ENCODE assay signal across 14 cellular contexts in the genomic region with DNA sequence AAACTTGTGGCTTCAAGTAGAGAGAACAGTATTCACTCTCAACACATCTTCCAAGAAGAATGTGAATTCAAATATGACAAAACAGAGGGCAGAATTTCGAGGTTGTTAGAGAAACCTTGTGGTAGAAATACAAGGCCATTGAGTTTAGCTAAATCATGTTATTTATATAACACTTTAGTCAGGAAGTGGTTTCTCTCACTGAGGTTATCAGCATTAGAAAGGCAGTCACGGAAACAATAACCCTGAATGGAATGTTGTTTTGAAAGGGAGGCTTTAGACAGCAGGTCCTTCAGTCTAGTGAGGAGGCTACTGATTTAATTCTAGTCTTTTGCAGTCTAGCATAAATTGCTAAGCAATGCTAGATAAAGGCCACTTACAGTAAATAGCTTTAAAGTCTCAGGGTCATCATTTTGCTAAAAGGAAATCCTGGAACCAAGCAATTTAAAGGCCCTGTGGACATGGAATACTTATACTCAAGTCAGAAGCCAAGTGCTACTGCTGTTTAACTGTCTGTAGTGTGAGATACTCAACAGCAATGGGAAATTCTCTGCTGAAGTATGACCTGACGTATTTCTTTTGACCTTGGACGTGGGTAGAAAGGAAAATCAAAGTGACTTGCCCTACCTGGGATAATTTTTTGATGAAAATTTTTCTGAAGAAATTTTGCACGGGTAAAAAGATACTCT.
DNase-seq lines count a peak whose midpoint lies in the region; ATAC-seq lines count a peak whose summit lies in the region.
"Had no signal": no experiment of that assay in that cellular context is flagged by ENCODE, and none has a peak within 500 bp of the region (broad histone marks: within the 10 kb centered on the region; RNA-seq: fewer than 3 reads in every experiment).

No MANE protein-coding gene starts in this region.

- no peak overlapping the region for H3K4me2 ChIP-seq in mesendoderm (ENCODE audit: low read length)

- H2AK5ac ChIP-seq in mesendoderm (ENCODE audit: low read length): no peak overlapping the region

- no peaks in the 10 kb centered on the region for H3K9me3 Mint-ChIP-seq in activated CD8-positive, alpha-beta T cell treated with anti-CD3 and anti-CD28 coated beads, Interleukin-2, amount 10 ng/mL, durations not matched to agents 7 days and 5 days (ENCODE audit: insufficient read depth)
- H3K9me3 Mint-ChIP-seq: naive B cell had no signal

- no peaks in the 10 kb centered on the region for H3K36me3 ChIP-seq in mesendoderm (ENCODE audit: control insufficient read depth, insufficient read depth, low read length)
- H3K36me3 ChIP-seq: WERI-Rb-1 had no signal

- H3K4me1 Mint-ChIP-seq in activated CD8-positive, alpha-beta T cell treated with anti-CD3 and anti-CD28 coated beads, Interleukin-2, amount 10 ng/mL, durations not matched to agents 7 days and 5 days (ENCODE audit: low read depth): peaks cover 26% of the 10 kb centered on the region
- H3K4me1 Mint-ChIP-seq: naive B cell had no signal

- H2BK15ac ChIP-seq in mesendoderm (replicated peaks; ENCODE audit: low read depth): no peak overlapping the region

- DNase-seq in KBM-7 (peak; percentile 45), mesendoderm (peak; percentile 48), LoVo (ENCODE audit: low spot score) (no peak), NCI-H1694 (lab: John Stamatoyannopoulos, UW) (no peak), T1000 (lab: John Stamatoyannopoulos, UW) (no peak)
- no peak for DNase-seq in activated CD8-positive, alpha-beta T cell treated with anti-CD3 and anti-CD28 coated beads, Interleukin-2, amount 10 ng/mL, durations not matched to agents 7 days and 5 days
- DNase-seq: DMS53, naive B cell, NCI-H446, WERI-Rb-1 had no signal

- no peak overlapping the region for H3K18ac ChIP-seq in mesendoderm (ENCODE audit: low read length)

- H3K27ac Mint-ChIP-seq in activated CD8-positive, alpha-beta T cell treated with anti-CD3 and anti-CD28 coated beads, Interleukin-2, amount 10 ng/mL, durations not matched to agents 7 days and 5 days: peak overlapping the region; percentile 25
- H3K27ac Mint-ChIP-seq: activated naive CD8-positive, alpha-beta T cell; naive B cell had no signal

- no peak overlapping the region for H3K56ac ChIP-seq in mesendoderm (ENCODE audit: low read length)

- H3K4me3 Mint-ChIP-seq in activated CD8-positive, alpha-beta T cell treated with anti-CD3 and anti-CD28 coated beads, Interleukin-2, amount 10 ng/mL, durations not matched to agents 7 days and 5 days: no peak overlapping the region
- H3K4me3 Mint-ChIP-seq: activated naive CD8-positive, alpha-beta T cell; naive B cell had no signal

- H2BK5ac ChIP-seq in mesendoderm (ENCODE audit: low read length): no peak overlapping the region

- no peaks in the 10 kb centered on the region for H3K79me1 ChIP-seq in mesendoderm (ENCODE audit: low read length)

- no peaks in the 10 kb centered on the region for H3K27me3 Mint-ChIP-seq in activated CD8-positive, alpha-beta T cell treated with anti-CD3 and anti-CD28 coated beads, Interleukin-2, amount 10 ng/mL, durations not matched to agents 7 days and 5 days (ENCODE audit: low read depth)
- H3K27me3 Mint-ChIP-seq: activated naive CD8-positive, alpha-beta T cell; naive B cell had no signal

- no peak overlapping the region for H3K23ac ChIP-seq in mesendoderm (ENCODE audit: low read length)

- WGBS in mesendoderm (ENCODE audit: extremely low coverage, insufficient coverage, low lambda C conversion rate): no CpG with 5 or more reads among the region's 5 CpGs

- H4K8ac ChIP-seq in mesendoderm (ENCODE audit: low read depth, low read length): no peak overlapping the region

- no peaks in the 10 kb centered on the region for H3K4me1 ChIP-seq in mesendoderm (ENCODE audit: control insufficient read depth, low read depth, low read length)

- no peak overlapping the region for H3K27ac ChIP-seq in mesendoderm (ENCODE audit: low read depth, low read length)
- H3K27ac ChIP-seq: WERI-Rb-1 had no signal

- in situ Hi-C loops in KBM-7 (cut with MboI; ENCODE audit: low pct_unique_long_range_greater_than_20kb, low sequenced_read_pairs): no loop called here

- POLR2A ChIA-PET in activated CD8-positive, alpha-beta T cell treated with anti-CD3 and anti-CD28 coated beads, Interleukin-2, amount 10 ng/mL, durations not matched to agents 7 days and 5 days (lab: Charles Lee): no interaction called here

- H2BK120ac ChIP-seq in mesendoderm (ENCODE audit: low read depth, low read length): no peak overlapping the region

- H3K79me2 ChIP-seq in mesendoderm (ENCODE audit: control insufficient read depth, insufficient read depth, low read length): no peaks in the 10 kb centered on the region

- H3K4me3 ChIP-seq in mesendoderm (ENCODE audit: low read length): no peak overlapping the region

- ATAC-seq in GM18867 (IDR thresholded peaks at IDR 0.05; ENCODE audit: unreplicated experiment) (peak; percentile 76), GM21723 (IDR thresholded peaks at IDR 0.05; ENCODE audit: unreplicated experiment) (no peak)
- ATAC-seq in activated CD8-positive, alpha-beta T cell treated with anti-CD3 and anti-CD28 coated beads, Interleukin-2, amount 10 ng/mL, durations not matched to agents 7 days and 5 days: peak; percentile 61
- ATAC-seq: esophagus mucosa had no signal

- H3K4ac ChIP-seq in mesendoderm (ENCODE audit: low read depth, low read length): no peak overlapping the region

- H4K5ac ChIP-seq in mesendoderm (ENCODE audit: low read length): no peak overlapping the region

- no peaks in the 10 kb centered on the region for H3K36me3 Mint-ChIP-seq in activated CD8-positive, alpha-beta T cell treated with anti-CD3 and anti-CD28 coated beads, Interleukin-2, amount 10 ng/mL, durations not matched to agents 7 days and 5 days (ENCODE audit: low read depth)
- H3K36me3 Mint-ChIP-seq: activated naive CD8-positive, alpha-beta T cell; naive B cell had no signal

- no peaks in the 10 kb centered on the region for H3K27me3 ChIP-seq in mesendoderm (ENCODE audit: insufficient read depth, low read length, poor library complexity)

- no peak overlapping the region for H3K9ac ChIP-seq in mesendoderm (ENCODE audit: low read length)

- CTCF ChIA-PET in activated CD8-positive, alpha-beta T cell treated with anti-CD3 and anti-CD28 coated beads, Interleukin-2, amount 10 ng/mL, durations not matched to agents 7 days and 5 days (lab: Charles Lee): no interaction called here

Comparison
In these comparisons a context has a peak if more than half of its experiments do, and no peak if none do; other contexts are left out.
1. DNase-seq: peak in KBM-7 (single experiment) and mesendoderm (single experiment); none in activated CD8-positive, alpha-beta T cell treated with anti-CD3 and anti-CD28 coated beads, Interleukin-2, amount 10 ng/mL, durations not matched to agents 7 days and 5 days (single experiment), LoVo (single experiment), NCI-H1694 (single experiment) and T1000 (single experiment).